26 cellular contexts compared by ENCODE assay signal in genomic region chr1:81190003-81190402, GRCh38.
"Had no signal": no experiment of that assay in that cellular context is flagged by ENCODE, and none has a peak within 500 bp of the region (broad histone marks: within the 10 kb centered on the region; RNA-seq: fewer than 3 reads in every experiment).

No MANE protein-coding gene starts in this region.

- H3K36me3 ChIP-seq: esophagus squamous epithelium, gastrocnemius medialis, heart right ventricle, left lung, lower lobe of right lung had no signal

- H3K4me3 Mint-ChIP-seq: dendritic cell treated with granulocyte-macrophage colony-stimulating factor and Interleukin-4, amounts not matched to agents 40 ng/mL and 50 ng/mL, for 4 days; effector memory CD8-positive, alpha-beta T cell; endodermal cell; mesothelial cell of epicardium; naive B cell had no signal

- H3K9me3 ChIP-seq: esophagus squamous epithelium, gastrocnemius medialis, heart right ventricle, left lung, lower lobe of right lung, mucosa of descending colon had no signal

- H3K27ac ChIP-seq: epithelial cell of prostate, esophagus squamous epithelium, gastrocnemius medialis, heart right ventricle, left lung, lower lobe of right lung had no signal

- H3K27me3 Mint-ChIP-seq: dendritic cell treated with granulocyte-macrophage colony-stimulating factor and Interleukin-4, amounts not matched to agents 40 ng/mL and 50 ng/mL, for 4 days; effector memory CD8-positive, alpha-beta T cell; naive B cell had no signal

- DNase-seq: cortex of kidney; effector CD8-positive, alpha-beta T cell; effector memory CD8-positive, alpha-beta T cell; endodermal cell; erythroblast; esophagus squamous epithelium; foreskin fibroblast; foreskin melanocyte; gastrocnemius medialis; glutamatergic neuron; heart right ventricle; hippocampal formation; left cardiac atrium; left ventricle myocardium superior; lower lobe of right lung; mesenchymal stem cell; mucosa of descending colon; naive B cell had no signal

- H3K27ac Mint-ChIP-seq: dendritic cell treated with granulocyte-macrophage colony-stimulating factor and Interleukin-4, amounts not matched to agents 40 ng/mL and 50 ng/mL, for 4 days; effector memory CD8-positive, alpha-beta T cell; endodermal cell; mesothelial cell of epicardium; naive B cell had no signal

- FAIRE-seq: endometrium, islet of Langerhans, keratinocyte had no signal

- H3K9me3 Mint-ChIP-seq: endodermal cell had no signal

- H3K4me1 Mint-ChIP-seq: naive B cell had no signal

- H3K4me1 ChIP-seq: gastrocnemius medialis, heart right ventricle, left lung, lower lobe of right lung had no signal

- H3K4me3 ChIP-seq: esophagus squamous epithelium, gastrocnemius medialis, heart right ventricle, left lung, lower lobe of right lung, mucosa of descending colon had no signal

- ATAC-seq: effector memory CD8-positive, alpha-beta T cell; esophagus mucosa; gastrocnemius medialis; heart right ventricle; left cardiac atrium; left lung; left ventricle myocardium superior; lower lobe of right lung; mucosa of descending colon had no signal

- H3K27me3 ChIP-seq: esophagus squamous epithelium, gastrocnemius medialis, heart right ventricle, left lung had no signal

- H3K36me3 Mint-ChIP-seq: naive B cell had no signal
